Comparison of ENCODE assay signal across 10 cellular contexts in the genomic region with DNA sequence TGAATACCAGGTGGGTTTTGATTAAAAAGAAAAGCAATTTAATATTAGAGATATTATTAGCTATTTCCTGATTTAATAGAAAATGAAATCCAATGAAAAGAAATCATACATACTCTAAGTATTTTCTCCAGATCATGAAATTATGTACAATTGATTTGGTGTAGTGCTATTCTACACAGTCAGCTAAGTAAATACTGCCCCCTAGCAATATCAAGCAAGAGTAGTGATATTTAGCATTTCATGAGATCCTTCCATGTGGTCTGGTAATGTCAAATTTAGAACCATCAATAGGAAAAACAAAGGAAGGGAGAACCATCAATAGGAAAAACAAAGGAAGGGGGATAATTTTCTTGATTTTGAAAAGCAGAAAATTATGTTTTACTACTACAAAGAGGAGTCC.
A peak's percentile ranks its signal among the peaks of the same experiment; 100 is the strongest.
DNase-seq lines count a peak whose midpoint lies in the region; ATAC-seq, FAIRE-seq and TF ChIP-seq lines count a peak whose summit lies in the region.
"Had no signal": no experiment of that assay in that cellular context is flagged by ENCODE, and none has a peak within 500 bp of the region (broad histone marks: within the 10 kb centered on the region; RNA-seq: fewer than 3 reads in every experiment).

No MANE protein-coding gene starts in this region.

- H3K9ac ChIP-seq in astrocyte (ENCODE audit: low read length) (no peak overlapping the region), mesendoderm (ENCODE audit: low read length) (no peak overlapping the region)

- H3K18ac ChIP-seq in mesendoderm (ENCODE audit: low read length): no peak overlapping the region

- no peaks in the 10 kb centered on the region for H3K9me3 Mint-ChIP-seq in astrocyte (ENCODE audit: unreplicated experiment)
- H3K9me3 Mint-ChIP-seq: memory B cell had no signal

- H3K4ac ChIP-seq in mesendoderm (ENCODE audit: low read depth, low read length): no peak overlapping the region

- H3K4me1 Mint-ChIP-seq in astrocyte (ENCODE audit: low read depth, unreplicated experiment): no peaks in the 10 kb centered on the region
- H3K4me1 Mint-ChIP-seq: memory B cell had no signal

- no peak overlapping the region for H2AFZ ChIP-seq in astrocyte (ENCODE audit: low read depth, low read length)

- H3K79me1 ChIP-seq in mesendoderm (ENCODE audit: low read length): no peaks in the 10 kb centered on the region

- H3K56ac ChIP-seq in mesendoderm (ENCODE audit: low read length): no peak overlapping the region

- no peak for ATAC-seq in HG02870 (IDR thresholded peaks at IDR 0.05; ENCODE audit: unreplicated experiment)

- H2BK5ac ChIP-seq in mesendoderm (ENCODE audit: low read length): no peak overlapping the region

- H3K27me3 ChIP-seq in astrocyte (ENCODE audit: insufficient read depth, low read length) (no peaks in the 10 kb centered on the region), mesendoderm (ENCODE audit: insufficient read depth, low read length, poor library complexity) (no peaks in the 10 kb centered on the region)

- DNase-seq in astrocyte (ENCODE audit: low read depth): no peak
- peak; percentile 14 for DNase-seq in mesendoderm
- DNase-seq in activated effector memory CD4-positive, alpha-beta T cell treated with Interleukin-2 at 50 U/mL for 16 hours: no peak
- no peak for DNase-seq in activated T-cell treated with anti-CD3 and anti-CD28 coated beads, Interleukin-2, amount 50 U/mL, for 48 hours
- DNase-seq in NCI-H2227 treated with DMSO at 0.1 percent for 48 hours (lab: John Stamatoyannopoulos, UW): no peak
- DNase-seq: activated CD4-positive, alpha-beta T cell treated with anti-CD3 and anti-CD28 coated beads, Interleukin-2, amount 50 U/mL, for 1 hour had no signal

- H3K4me1 ChIP-seq in astrocyte (ENCODE audit: insufficient read depth, low read length) (no peaks in the 10 kb centered on the region), mesendoderm (ENCODE audit: control insufficient read depth, low read depth, low read length) (no peaks in the 10 kb centered on the region)

- peak; percentile 90 for FAIRE-seq in G401.6 (lab: Jason Lieb, UNC)
- FAIRE-seq in astrocyte (lab: Jason Lieb, UNC): no peak

- H3K23ac ChIP-seq in mesendoderm (ENCODE audit: low read length): no peak overlapping the region

- no peak overlapping the region for H2BK15ac ChIP-seq in mesendoderm (replicated peaks; ENCODE audit: low read depth)

- H3K79me2 ChIP-seq in astrocyte (ENCODE audit: insufficient read depth, low read length) (no peaks in the 10 kb centered on the region), mesendoderm (ENCODE audit: control insufficient read depth, insufficient read depth, low read length) (no peaks in the 10 kb centered on the region)

- no peaks in the 10 kb centered on the region for H3K9me3 ChIP-seq in astrocyte (ENCODE audit: insufficient read depth, low read depth, low read length)

- H3K4me2 ChIP-seq in astrocyte (ENCODE audit: low read length): no peak overlapping the region
- no peak overlapping the region for H3K4me2 ChIP-seq in mesendoderm (ENCODE audit: low read length)

- H3K27ac ChIP-seq in astrocyte (ENCODE audit: low read depth, low read length): no peak overlapping the region
- no peak overlapping the region for H3K27ac ChIP-seq in mesendoderm (ENCODE audit: low read depth, low read length)

- no peaks in the 10 kb centered on the region for H3K36me3 Mint-ChIP-seq in astrocyte (ENCODE audit: low read depth, unreplicated experiment)

- H2AK5ac ChIP-seq in mesendoderm (ENCODE audit: low read length): no peak overlapping the region

- no peak overlapping the region for H4K5ac ChIP-seq in mesendoderm (ENCODE audit: low read length)

- H4K20me1 ChIP-seq in astrocyte (ENCODE audit: insufficient read depth, low read length): no peaks in the 10 kb centered on the region

- no peak overlapping the region for H2BK120ac ChIP-seq in mesendoderm (ENCODE audit: low read depth, low read length)

- H3K36me3 ChIP-seq in astrocyte (ENCODE audit: insufficient read depth, low read length) (no peaks in the 10 kb centered on the region), mesendoderm (ENCODE audit: control insufficient read depth, insufficient read depth, low read length) (no peaks in the 10 kb centered on the region)

- H3K27ac Mint-ChIP-seq in astrocyte (ENCODE audit: unreplicated experiment): no peak overlapping the region
- H3K27ac Mint-ChIP-seq: memory B cell had no signal

- no peak overlapping the region for H3K4me3 Mint-ChIP-seq in astrocyte (ENCODE audit: unreplicated experiment)
- H3K4me3 Mint-ChIP-seq: memory B cell had no signal

- no peak overlapping the region for H3K4me3 ChIP-seq in astrocyte (ENCODE audit: insufficient read depth, low read depth, low read length)
- H3K4me3 ChIP-seq in mesendoderm (ENCODE audit: low read length): no peak overlapping the region

- TF ChIP-seq CTCF in LNCAP (IDR thresholded peaks at IDR 0.05) (peak; percentile 52), astrocyte (IDR thresholded peaks at IDR 0.05; ENCODE audit: insufficient read depth, low read depth, low read length) (peak; percentile 56)

- no peak overlapping the region for H4K8ac ChIP-seq in mesendoderm (ENCODE audit: low read depth, low read length)

- H3K27me3 Mint-ChIP-seq in astrocyte (ENCODE audit: low read depth, unreplicated experiment): no peaks in the 10 kb centered on the region
- H3K27me3 Mint-ChIP-seq: memory B cell had no signal
